27 cellular contexts compared by ENCODE assay signal in the genomic region with DNA sequence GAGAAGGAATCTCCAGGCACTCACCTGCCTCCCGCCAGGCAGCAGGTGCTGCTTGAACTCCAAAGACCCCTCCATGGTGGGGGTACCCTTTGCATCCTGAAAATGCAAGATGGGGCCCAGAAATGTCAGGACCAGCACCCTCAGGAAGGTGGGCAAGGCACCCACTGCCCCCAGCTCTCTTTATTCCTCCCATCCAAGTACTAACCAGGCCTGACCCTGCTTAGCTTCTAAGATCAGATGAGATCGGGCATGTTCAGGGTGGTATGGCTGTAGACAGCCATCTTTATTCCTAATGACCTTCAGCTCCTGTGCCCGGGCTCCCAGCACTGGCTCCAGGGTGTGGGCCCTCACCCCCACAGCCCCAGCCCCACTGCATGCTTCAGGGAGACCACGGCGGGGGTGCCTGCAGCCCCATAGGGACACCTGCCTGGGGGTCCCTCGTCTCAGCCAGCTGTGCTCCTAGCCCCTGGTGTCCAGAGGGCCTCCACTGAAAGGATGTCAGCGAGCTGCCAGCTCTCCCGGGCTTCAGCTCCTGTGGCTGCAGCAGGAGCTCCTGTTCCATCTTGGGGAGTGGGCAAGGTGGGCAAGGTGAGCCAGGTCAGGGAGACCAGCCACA.
"Had no signal": no experiment of that assay in that cellular context is flagged by ENCODE, and none has a peak within 500 bp of the region (broad histone marks: within the 10 kb centered on the region; RNA-seq: fewer than 3 reads in every experiment).

No MANE protein-coding gene starts in this region.

- ATAC-seq: effector memory CD8-positive, alpha-beta T cell; left cardiac atrium; mucosa of descending colon; natural killer cell treated with Interleukin-12 subunit alpha and Interleukin-12 subunit beta and Interleukin-15 and Interleukin-18, amount 100 ng/mL, for 72 hours; stimulated activated effector memory CD8-positive, alpha-beta T cell treated with anti-CD3 and anti-CD28 coated beads, Interleukin-12 subunit alpha, Interleukin-12 subunit beta, amount 100 ng/mL, for 72 hours had no signal

- DNase-seq: cortex of kidney; effector memory CD8-positive, alpha-beta T cell; erythroblast; esophagus squamous epithelium; foreskin melanocyte; glutamatergic neuron; heart right ventricle; hippocampal formation; left cardiac atrium; left lung; mesenchymal stem cell; mucosa of descending colon; naive B cell; sigmoid colon; stimulated activated CD4-positive, alpha-beta T cell treated with anti-CD3 and anti-CD28 coated beads, Interleukin-2, amount 100 ng/mL, for 24 hours; stimulated activated CD4-positive, alpha-beta T cell treated with anti-CD3 and anti-CD28 coated beads, Interleukin-4, amount 100 ng/mL, for 24 hours; stimulated activated naive CD4-positive, alpha-beta T cell treated with Interleukin-2 at 50 U/mL for 16 hours; upper lobe of right lung; uterus had no signal

- H3K27ac ChIP-seq: esophagus squamous epithelium, heart right ventricle, left lung, prostate gland, right atrium auricular region, sigmoid colon, thoracic aorta, tibial nerve, upper lobe of right lung, uterus had no signal

- H3K4me1 ChIP-seq: heart right ventricle, prostate gland, right atrium auricular region, sigmoid colon, upper lobe of right lung, uterus had no signal

- H3K4me3 ChIP-seq: esophagus squamous epithelium, heart right ventricle, left lung, mucosa of descending colon, prostate gland, right atrium auricular region, sigmoid colon, thoracic aorta, tibial nerve, upper lobe of right lung, uterus had no signal

- H3K36me3 ChIP-seq: uterus had no signal

- FAIRE-seq: endometrium, islet of Langerhans had no signal

- H3K9me3 ChIP-seq: esophagus squamous epithelium, heart right ventricle, left lung, mucosa of descending colon, prostate gland, right atrium auricular region, sigmoid colon, thoracic aorta, tibial nerve, upper lobe of right lung, uterus had no signal

- H3K27me3 ChIP-seq: heart right ventricle, left lung, right atrium auricular region, upper lobe of right lung, uterus had no signal
